Comparison of ENCODE assay signal across 10 cellular contexts in genomic region chr15:55403531-55403930, GRCh38.
DNase-seq lines count a peak whose midpoint lies in the region; ATAC-seq and TF ChIP-seq lines count a peak whose summit lies in the region.
"Had no signal": no experiment of that assay in that cellular context is flagged by ENCODE, and none has a peak within 500 bp of the region (broad histone marks: within the 10 kb centered on the region; RNA-seq: fewer than 3 reads in every experiment).

No MANE protein-coding gene starts in this region.

- no peak for ATAC-seq in stimulated activated naive CD8-positive, alpha-beta T cell treated with anti-CD3 and anti-CD28 coated beads, Interleukin-15, amount 100 ng/mL, for 72 hours
- ATAC-seq in GM19455 (IDR thresholded peaks at IDR 0.05; ENCODE audit: unreplicated experiment) = no peak
- ATAC-seq: CD8-positive, alpha-beta T cell had no signal

- TF ChIP-seq CTCF in OCI-LY1 (IDR thresholded peaks at IDR 0.05; ENCODE audit: low read length) (no peak), coronary artery (IDR thresholded peaks at IDR 0.05) (no peak)

- H3K9me3 ChIP-seq in OCI-LY1 (ENCODE audit: low read length) = no peaks in the 10 kb centered on the region

- H4K20me1 ChIP-seq in OCI-LY1 (ENCODE audit: insufficient read depth, low read length) = no peaks in the 10 kb centered on the region

- no peaks in the 10 kb centered on the region for H3K9me3 Mint-ChIP-seq in activated T-cell treated with anti-CD3 and anti-CD28 coated beads, Interleukin-2, amount 50 U/mL, for 24 hours
- H3K9me3 Mint-ChIP-seq in stimulated activated naive CD8-positive, alpha-beta T cell treated with anti-CD3 and anti-CD28 coated beads, Interleukin-15, amount 100 ng/mL, for 72 hours = no peaks in the 10 kb centered on the region
- H3K9me3 Mint-ChIP-seq: CD8-positive, alpha-beta T cell had no signal

- peak overlapping the region; percentile 69 for H3K4me2 ChIP-seq in OCI-LY1 (ENCODE audit: low read length)

- no peak overlapping the region for H3K4me3 Mint-ChIP-seq in activated T-cell treated with anti-CD3 and anti-CD28 coated beads, Interleukin-2, amount 50 U/mL, for 24 hours
- peak overlapping the region; percentile 25 to 79 for H3K4me3 Mint-ChIP-seq in stimulated activated naive CD8-positive, alpha-beta T cell treated with anti-CD3 and anti-CD28 coated beads, Interleukin-15, amount 100 ng/mL, for 72 hours
- H3K4me3 Mint-ChIP-seq: CD8-positive, alpha-beta T cell had no signal

- H3K36me3 ChIP-seq in OCI-LY1 (ENCODE audit: insufficient read depth, low read length) = no peaks in the 10 kb centered on the region

- no peaks in the 10 kb centered on the region for H3K27me3 Mint-ChIP-seq in activated T-cell treated with anti-CD3 and anti-CD28 coated beads, Interleukin-2, amount 50 U/mL, for 24 hours
- no peaks in the 10 kb centered on the region for H3K27me3 Mint-ChIP-seq in stimulated activated naive CD8-positive, alpha-beta T cell treated with anti-CD3 and anti-CD28 coated beads, Interleukin-15, amount 100 ng/mL, for 72 hours

- no peaks in the 10 kb centered on the region for H3F3A ChIP-seq in OCI-LY1 (ENCODE audit: insufficient read depth, low read length)

- peaks cover 60% of the 10 kb centered on the region for H3K4me1 Mint-ChIP-seq in activated T-cell treated with anti-CD3 and anti-CD28 coated beads, Interleukin-2, amount 50 U/mL, for 24 hours (ENCODE audit: low read depth)
- peaks cover 60% of the 10 kb centered on the region for H3K4me1 Mint-ChIP-seq in stimulated activated naive CD8-positive, alpha-beta T cell treated with anti-CD3 and anti-CD28 coated beads, Interleukin-15, amount 100 ng/mL, for 72 hours

- H3K4me3 ChIP-seq in OCI-LY1 (ENCODE audit: low read depth, low read length, poor library complexity, severe bottlenecking) (peak overlapping the region; percentile 38), coronary artery (peak overlapping the region; percentile 26)

- H3K9me2 ChIP-seq in OCI-LY1 (ENCODE audit: low read depth, low read length) = no peaks in the 10 kb centered on the region

- peaks cover 55% of the 10 kb centered on the region for H3K4me1 ChIP-seq in OCI-LY1 (ENCODE audit: insufficient read depth, low read length, severe bottlenecking)

- peaks cover 13% of the 10 kb centered on the region for H3K36me3 Mint-ChIP-seq in activated T-cell treated with anti-CD3 and anti-CD28 coated beads, Interleukin-2, amount 50 U/mL, for 24 hours (ENCODE audit: low read depth)

- H3K27ac ChIP-seq in OCI-LY1 (ENCODE audit: low read depth, low read length, poor library complexity, severe bottlenecking) = peak overlapping the region; percentile 84
- peak overlapping the region in 1 of 2 donors; percentile 24 for H3K27ac ChIP-seq in coronary artery

- H3K9ac ChIP-seq in OCI-LY1 (ENCODE audit: low read length) = peak overlapping the region; percentile 58

- H3K27me3 ChIP-seq in OCI-LY1 (ENCODE audit: insufficient read depth, low read length) = no peaks in the 10 kb centered on the region

- peaks cover 35% of the 10 kb centered on the region for H3K79me2 ChIP-seq in OCI-LY1 (ENCODE audit: insufficient read depth, low read length)

- H3K27ac Mint-ChIP-seq in activated T-cell treated with anti-CD3 and anti-CD28 coated beads, Interleukin-2, amount 50 U/mL, for 24 hours = peak overlapping the region; percentile 86
- H3K27ac Mint-ChIP-seq in stimulated activated naive CD8-positive, alpha-beta T cell treated with anti-CD3 and anti-CD28 coated beads, Interleukin-15, amount 100 ng/mL, for 72 hours = peak overlapping the region; percentile 97 to 98
- H3K27ac Mint-ChIP-seq: CD8-positive, alpha-beta T cell had no signal

- peak overlapping the region; percentile 49; the same call in 1 of the 2 replicates for H2AFZ ChIP-seq in OCI-LY1 (ENCODE audit: low read length)

- DNase-seq in activated T-cell treated with anti-CD3 and anti-CD28 coated beads, Interleukin-2, amount 50 U/mL, for 24 hours = no peak
- DNase-seq in activated T-cell treated with anti-CD3 and anti-CD28 coated beads for 4 hours (no peak), coronary artery (ENCODE audit: low spot score) (no peak), COLO829 (ENCODE audit: low spot score) (no peak), NK-92 (lab: John Stamatoyannopoulos, UW; ENCODE audit: unreplicated experiment) (no peak)
- no peak for DNase-seq in stimulated activated naive CD8-positive, alpha-beta T cell treated with anti-CD3 and anti-CD28 coated beads, Interleukin-15, amount 100 ng/mL, for 72 hours
- DNase-seq: activated CD4-positive, alpha-beta T cell treated with anti-CD3 and anti-CD28 coated beads for 4 hours; CD8-positive, alpha-beta T cell had no signal
